26 cellular contexts compared by ENCODE assay signal in genomic region chr1:57086141-57086540, GRCh38.
DNase-seq lines count a peak whose midpoint lies in the region; ATAC-seq and TF ChIP-seq lines count a peak whose summit lies in the region.
"Had no signal": no experiment of that assay in that cellular context is flagged by ENCODE, and none has a peak within 500 bp of the region (broad histone marks: within the 10 kb centered on the region; RNA-seq: fewer than 3 reads in every experiment).

No MANE protein-coding gene starts in this region.

- H3K4me3 Mint-ChIP-seq in effector memory CD8-positive, alpha-beta T cell = no peak overlapping the region
- H3K4me3 Mint-ChIP-seq: B cell, CD14-positive monocyte, GM23338, T-helper 17 cell had no signal

- H3K9me3 Mint-ChIP-seq in effector memory CD8-positive, alpha-beta T cell = no peaks in the 10 kb centered on the region
- H3K9me3 Mint-ChIP-seq: GM23338 had no signal

- H3K4me1 Mint-ChIP-seq in effector memory CD8-positive, alpha-beta T cell (ENCODE audit: low read depth in 2 of 2) = no peaks in the 10 kb centered on the region
- H3K4me1 Mint-ChIP-seq: B cell, CD14-positive monocyte, T-helper 17 cell had no signal

- ATAC-seq in GM21447 (IDR thresholded peaks at IDR 0.05; ENCODE audit: unreplicated experiment) = no peak
- ATAC-seq in effector memory CD8-positive, alpha-beta T cell (replicated peaks) = no peak
- ATAC-seq: GM23338, HepG2, K562, T-helper 17 cell had no signal

- DNase-seq in NCI-H82 (lab: John Stamatoyannopoulos, UW) (peak; percentile 47), NCI-H82 treated with DMSO at 0.1 percent for 48 hours (lab: John Stamatoyannopoulos, UW; ENCODE audit: unreplicated experiment) (no peak), G401 (ENCODE audit: low spot score) (peak; percentile 91), WERI-Rb-1 (peak; percentile 34), retina (peak; percentile 19)
- no peak for DNase-seq in effector memory CD8-positive, alpha-beta T cell
- DNase-seq: EL, HCEC 1CT, MG63, NCI-H1436, NCI-H2081 treated with DMSO at 0.1 percent for 48 hours, NCI-H226, NCI-H526, PC-9, RPMI8226, SHP77, SW 1271, T-helper 17 cell had no signal

- H3K4me3 ChIP-seq in WERI-Rb-1 (ENCODE audit: low read depth, low read length) = no peak overlapping the region
- H3K4me3 ChIP-seq: GM23338, K562, MG63, PC-9, SK-N-MC had no signal

- no peaks in the 10 kb centered on the region for H3K36me3 Mint-ChIP-seq in effector memory CD8-positive, alpha-beta T cell (ENCODE audit: insufficient read depth)
- H3K36me3 Mint-ChIP-seq: CD14-positive monocyte had no signal

- no peaks in the 10 kb centered on the region for H3K9me3 ChIP-seq in WERI-Rb-1 (ENCODE audit: severe bottlenecking)
- H3K9me3 ChIP-seq: MG63 had no signal

- no peak overlapping the region for H3K27ac ChIP-seq in WERI-Rb-1
- H3K27ac ChIP-seq: HL-60, PC-9, SK-N-MC had no signal

- no peak for TF ChIP-seq CTCF in WERI-Rb-1 (IDR thresholded peaks at IDR 0.05; ENCODE audit: low read depth, low read length)

- in situ Hi-C loops in G401 (cut with HindIII; ENCODE audit: low sequenced_read_pairs) = no loop called here

- no peaks in the 10 kb centered on the region for H3K27me3 ChIP-seq in WERI-Rb-1 (ENCODE audit: insufficient read depth, low read depth, severe bottlenecking)
- H3K27me3 ChIP-seq: MG63 had no signal

- no peaks in the 10 kb centered on the region for H3K36me3 ChIP-seq in WERI-Rb-1
- H3K36me3 ChIP-seq: MG63 had no signal

- no peak overlapping the region for H3K27ac Mint-ChIP-seq in effector memory CD8-positive, alpha-beta T cell
- H3K27ac Mint-ChIP-seq: B cell, GM23338, T-helper 17 cell had no signal

- H3K27me3 Mint-ChIP-seq in effector memory CD8-positive, alpha-beta T cell = no peaks in the 10 kb centered on the region
- H3K27me3 Mint-ChIP-seq: T-helper 17 cell had no signal

Comparison
In these comparisons a context has a peak if more than half of its experiments do, and no peak if none do; other contexts are left out.
1. DNase-seq: peak in NCI-H82 (single experiment), G401 (single experiment), WERI-Rb-1 (single experiment) and retina (single experiment); none in NCI-H82 treated with DMSO at 0.1 percent for 48 hours (single experiment) and effector memory CD8-positive, alpha-beta T cell (0 of 3).